ENCODE assay signal across 8 cellular contexts in genomic region chr13:43786766-43787517, GRCh38. TPM values are rescaled to one million over a fixed set of nuclear protein-coding genes. Genes with fewer than 3 reads are reported as not detected.
DNase-seq lines count a peak whose midpoint lies in the region; ATAC-seq and TF ChIP-seq lines count a peak whose summit lies in the region.

TSS of gene ENOX1 (minus strand) at chr13:43786972.

- H3K9me3 Mint-ChIP-seq in MCF 10A (ENCODE audit: unreplicated experiment), result no peaks in the 10 kb centered on the region

- no peaks in the 10 kb centered on the region for H3K36me3 Mint-ChIP-seq in MCF 10A (ENCODE audit: insufficient read depth, unreplicated experiment)

- intact Hi-C loops in MCF 10A (cut with micrococcal nuclease), result loop anchor here (1.0 to 5.0 kb wide), 5 partner anchors 555 to 1190 kb away; no protein-coding TSS in a partner anchor

- peak within 1 kb of the TSS; percentile 72; the same call in 1 of the 2 replicates for H3K9ac ChIP-seq in ES-I3 (ENCODE audit: low read depth, low read length)
- no peak within 1 kb of the TSS for H3K9ac ChIP-seq in iPS-15b (ENCODE audit: low read depth, low read length)

- no peaks in the 10 kb centered on the region for H3K27me3 Mint-ChIP-seq in MCF 10A (ENCODE audit: insufficient read depth, unreplicated experiment)

- TSS peak; percentile 68 for BruUV-seq in MCF 10A (replicated peaks; lab: Mats Ljungman, UMichigan)

- peak within 1 kb of the TSS; percentile 80 for H3K4me3 Mint-ChIP-seq in MCF 10A (ENCODE audit: unreplicated experiment)

- H3K4me1 ChIP-seq in ES-I3 (ENCODE audit: insufficient read depth, low read length) (0 out of 2 replicates have a peak, but pooled peaks cover 7% of the 10 kb centered on the region), RWPE2 (ENCODE audit: insufficient read depth, poor library complexity, severe bottlenecking) (peaks cover 6% of the 10 kb centered on the region), iPS-15b (ENCODE audit: control insufficient read depth, insufficient read depth, low read length) (peaks cover 8% of the 10 kb centered on the region)

- H3K27me3 ChIP-seq in RWPE2 (ENCODE audit: insufficient read depth, poor library complexity, severe bottlenecking) (no peaks in the 10 kb centered on the region), iPS-15b (ENCODE audit: control insufficient read depth, insufficient read depth, low read length) (peaks cover 58% of the 10 kb centered on the region)

- POLR2A ChIA-PET in MCF 10A (lab: Yijun Ruan, JAX), result interaction anchor here (0.8 to 1.7 kb wide), 4 partner anchors 8 to 892 kb away, joined by 3 to 4 read pairs (median 4); no protein-coding TSS in a partner anchor

- no peaks in the 10 kb centered on the region; the same call in 1 of the 2 replicates for H3K36me3 ChIP-seq in ES-I3 (ENCODE audit: insufficient read depth, low read length)
- no peaks in the 10 kb centered on the region for H3K36me3 ChIP-seq in RWPE2 (ENCODE audit: low read depth)
- H3K36me3 ChIP-seq in iPS-15b (ENCODE audit: control insufficient read depth, insufficient read depth, low read length), result no peaks in the 10 kb centered on the region

- peak; percentile 32 for TF ChIP-seq CTCF in RWPE2 (IDR thresholded peaks at IDR 0.05; ENCODE audit: poor library complexity, severe bottlenecking)
- peak; percentile 12 for TF ChIP-seq CTCF in MCF 10A (IDR thresholded peaks at IDR 0.05; ENCODE audit: unreplicated experiment)
- TF ChIP-seq CTCF in retinal pigment epithelial cell (conservative IDR thresholded peaks at IDR 0.05; ENCODE audit: low read depth, low read length), result no peak

- H3K4me3 ChIP-seq in RWPE2 (ENCODE audit: severe bottlenecking), result peak within 1 kb of the TSS; percentile 39
- peak within 1 kb of the TSS; percentile 65 for H3K4me3 ChIP-seq in iPS-15b (ENCODE audit: low read depth, low read length)
- peak within 1 kb of the TSS; percentile 52 for H3K4me3 ChIP-seq in retinal pigment epithelial cell (ENCODE audit: low read length)

- ATAC-seq in HG02885 (IDR thresholded peaks at IDR 0.05; ENCODE audit: poor library complexity, unreplicated experiment), result peak; percentile 55
- peak; percentile 55 for ATAC-seq in RWPE2 (ENCODE audit: low read depth)
- ATAC-seq in HG02571 (IDR thresholded peaks at IDR 0.05; ENCODE audit: unreplicated experiment), result no peak
- ATAC-seq in GM18517 (IDR thresholded peaks at IDR 0.05; ENCODE audit: unreplicated experiment), result no peak

- peak within 1 kb of the TSS; percentile 23 for H3K27ac Mint-ChIP-seq in MCF 10A (ENCODE audit: low read depth, unreplicated experiment)

- peaks cover 20% of the 10 kb centered on the region for H3K4me1 Mint-ChIP-seq in MCF 10A (ENCODE audit: insufficient read depth, unreplicated experiment)

- DNase-seq in RWPE2 (ENCODE audit: low spot score) (no peak), MCF 10A (ENCODE audit: unreplicated experiment) (peak; percentile 60), retinal pigment epithelial cell (ENCODE audit: low read depth) (no peak)

- CTCF ChIA-PET in MCF 10A (lab: Yijun Ruan, JAX), result interaction anchor here (0.7 to 1.9 kb wide), 6 partner anchors 17 to 1134 kb away, joined by 3 to 5 read pairs (median 4); no protein-coding TSS in a partner anchor

- no peak within 1 kb of the TSS for H3K27ac ChIP-seq in RWPE2 (ENCODE audit: poor library complexity, severe bottlenecking)

- H3K9me3 ChIP-seq in ES-I3 (ENCODE audit: control insufficient read depth, insufficient read depth, low read length) (no peaks in the 10 kb centered on the region), RWPE2 (ENCODE audit: severe bottlenecking) (no peaks in the 10 kb centered on the region), iPS-15b (ENCODE audit: control insufficient read depth, insufficient read depth, low read length) (no peaks in the 10 kb centered on the region)

RNA-seq across cellular contexts. Expression of gene ENOX1, which starts in this region (rescaled TPM):
- 1.5 and 1.8 TPM in 2 replicates for total RNA-seq in MCF 10A (2022)

Comparison
In these comparisons a context has a peak if more than half of its experiments do, and no peak if none do; other contexts are left out.
1. ATAC-seq: peak in HG02885 (single experiment) and RWPE2 (single experiment); none in HG02571 (single experiment) and GM18517 (single experiment).
2. Peak in every context shown above with its lines, with median percentiles within 50 percentile points of each other: H3K4me3 ChIP-seq.